Comparison of ENCODE assay signal across 20 cellular contexts in the genomic region with DNA sequence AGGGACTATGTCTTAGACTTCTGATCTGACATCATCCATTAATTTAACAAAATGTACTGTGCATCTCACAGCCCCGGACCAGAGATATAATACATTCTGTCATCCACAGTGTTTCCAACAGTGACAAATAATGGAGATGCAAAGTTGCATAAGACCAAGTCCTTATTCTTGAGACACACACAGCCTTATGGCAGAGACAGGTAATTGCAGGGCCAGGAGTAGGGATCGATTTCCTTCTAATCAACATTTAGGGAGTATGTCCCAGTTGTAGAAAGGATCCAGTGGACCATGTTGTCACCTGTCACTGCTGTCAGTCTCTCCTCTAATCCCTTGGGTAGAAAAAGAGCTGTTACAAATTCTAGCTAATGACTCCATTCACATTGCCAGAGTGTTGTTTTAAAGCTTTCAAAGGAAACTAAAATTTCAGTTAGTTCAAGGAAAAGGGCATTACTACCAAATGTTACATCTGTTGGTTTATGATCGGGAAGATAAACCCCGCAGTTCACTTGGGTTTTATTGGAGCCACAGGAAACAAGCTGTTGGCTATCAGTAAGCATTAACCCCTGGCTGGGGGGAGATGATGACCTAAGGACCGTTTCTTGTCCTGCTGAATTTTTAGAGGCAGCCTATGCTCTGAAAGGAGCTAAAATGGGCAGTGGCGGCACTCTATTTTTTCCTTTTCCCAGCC.
DNase-seq lines count a peak whose midpoint lies in the region; ATAC-seq, FAIRE-seq and TF ChIP-seq lines count a peak whose summit lies in the region.
"Had no signal": no experiment of that assay in that cellular context is flagged by ENCODE, and none has a peak within 500 bp of the region (broad histone marks: within the 10 kb centered on the region; RNA-seq: fewer than 3 reads in every experiment).

No MANE protein-coding gene starts in this region.

- H3K4me2 ChIP-seq in GM12878 (ENCODE audit: control insufficient read depth, insufficient read depth) (no peak overlapping the region), mesendoderm (ENCODE audit: low read length) (no peak overlapping the region)
- H3K4me2 ChIP-seq: KMS-11 had no signal

- intact Hi-C loops in GM12878 (cut with micrococcal nuclease; ENCODE audit: unreplicated experiment) = no loop called here

- no peak overlapping the region for H3K9ac ChIP-seq in GM12878 (ENCODE audit: control insufficient read depth, insufficient read depth, low read length)
- no peak overlapping the region for H3K9ac ChIP-seq in mesendoderm (ENCODE audit: low read length)
- H3K9ac ChIP-seq: KMS-11 had no signal

- no peaks in the 10 kb centered on the region for H4K20me1 ChIP-seq in GM12878 (ENCODE audit: control insufficient read depth, insufficient read depth)

- H3K79me2 ChIP-seq in GM12878 (ENCODE audit: control insufficient read depth, insufficient read depth, low read length) (no peaks in the 10 kb centered on the region), mesendoderm (ENCODE audit: control insufficient read depth, insufficient read depth, low read length) (no peaks in the 10 kb centered on the region)

- no peak for TF ChIP-seq POLR2A in GM12878 (IDR thresholded peaks at IDR 0.05; ENCODE audit: low read depth, low read length)

- 36% methylated on average over 6 of the region's 6 CpGs for whole genome bisulfite sequencing in GM12878 (ENCODE audit: insufficient coverage, insufficient replicate concordance, low lambda C conversion rate, missing lambda C conversion rate)
- WGBS in mesendoderm (ENCODE audit: extremely low coverage, insufficient coverage, low lambda C conversion rate) = no CpG with 5 or more reads among the region's 6 CpGs

- no peaks in the 10 kb centered on the region; a peak in 1 of 4 replicates for H3K27me3 ChIP-seq in GM12878 (replicated peaks in 1 of 2; ENCODE audit: control insufficient read depth in 2 of 2, insufficient read depth in 2 of 2, low read length in 1 of 2)
- H3K27me3 ChIP-seq in mesendoderm (ENCODE audit: insufficient read depth, low read length, poor library complexity) = no peaks in the 10 kb centered on the region
- H3K27me3 ChIP-seq: pancreas had no signal

- DNase-seq in DMS 273 (lab: John Stamatoyannopoulos, UW; ENCODE audit: unreplicated experiment) (peak; percentile 2), DMS 273 treated with DMSO at 0.1 percent for 48 hours (lab: John Stamatoyannopoulos, UW) (no peak), GM12878 (ENCODE audit: low read depth, low spot score) (no peak), mesendoderm (peak; percentile 46), COLO668 (lab: John Stamatoyannopoulos, UW; ENCODE audit: unreplicated experiment) (no peak), substantia nigra (lab: John Stamatoyannopoulos, UW) (no peak), NCI-H2081 treated with DMSO at 0.1 percent for 48 hours (lab: John Stamatoyannopoulos, UW) (no peak)
- DNase-seq: activated CD4-positive, alpha-beta T cell treated with anti-CD3 and anti-CD28 coated beads for 4 hours; activated naive CD4-positive, alpha-beta T cell treated with Interleukin-2 at 50 U/mL for 16 hours; DND-41; NCI-H187 treated with DMSO at 0.1 percent for 48 hours; NCI-H526 treated with DMSO at 0.1 percent for 48 hours; pancreas; stimulated activated CD4-positive, alpha-beta T cell treated with anti-CD3 and anti-CD28 coated beads, Interleukin-4, amount 100 ng/mL, for 4 hours had no signal

- in situ Hi-C loops in GM12878 (cut with MboI) = no loop called here

- no peak overlapping the region for H2AFZ ChIP-seq in GM12878 (ENCODE audit: control insufficient read depth, low read depth, low read length)

- H4K8ac ChIP-seq in mesendoderm (ENCODE audit: low read depth, low read length) = no peak overlapping the region

- SMC1A ChIA-PET in GM12878 (lab: Charles Lee; ENCODE audit: uncharacterized antibody, unreplicated experiment) = interaction anchor here (0.9 to 3.9 kb wide), 7 partner anchors 9 to 108 kb away, joined by 3 to 17 read pairs (median 4); no protein-coding TSS in a partner anchor

- RAD21 ChIA-PET in GM12878 (lab: Charles Lee; ENCODE audit: unreplicated experiment) = interaction anchor here (0.6 to 1.2 kb wide), 2 partner anchors 74 to 105 kb away, joined by 3 read pairs; no protein-coding TSS in a partner anchor

- no peaks in the 10 kb centered on the region for H3K79me1 ChIP-seq in mesendoderm (ENCODE audit: low read length)

- TF ChIP-seq CTCF in HEK293 (tag by site-specific recombination; IDR thresholded peaks at IDR 0.05) (no peak), GM12878 (IDR thresholded peaks at IDR 0.05 in 2 of 3, conservative IDR thresholded peaks at IDR 0.05 in 1 of 3; ENCODE audit: control insufficient read depth in 2 of 3, extremely low read depth in 1 of 3, insufficient read depth in 1 of 3, low read depth in 3 of 3, low read length in 3 of 3) (peak; percentile 28 to 34 (median 31); a peak in 2 of 6 replicates)

- H3K56ac ChIP-seq in mesendoderm (ENCODE audit: low read length) = no peak overlapping the region

- H4K5ac ChIP-seq in mesendoderm (ENCODE audit: low read length) = no peak overlapping the region

- H2BK120ac ChIP-seq in mesendoderm (ENCODE audit: low read depth, low read length) = no peak overlapping the region

- POLR2A ChIA-PET in HEK293 (lab: Yijun Ruan, JAX) (no interaction called here), GM12878 (lab: Charles Lee) (no interaction called here)

- no peak overlapping the region for H2BK5ac ChIP-seq in mesendoderm (ENCODE audit: low read length)

- no peak overlapping the region for H3K23ac ChIP-seq in mesendoderm (ENCODE audit: low read length)

- H2AK5ac ChIP-seq in mesendoderm (ENCODE audit: low read length) = no peak overlapping the region

- H3K4ac ChIP-seq in mesendoderm (ENCODE audit: low read depth, low read length) = no peak overlapping the region

- TF ChIP-seq RAD21 in GM12878 (IDR thresholded peaks at IDR 0.05; ENCODE audit: insufficient read depth, low read depth, low read length) = peak; percentile 50

- no peak for FAIRE-seq in GM12878 (lab: Jason Lieb, UNC)
- FAIRE-seq: pancreas had no signal

- no peaks in the 10 kb centered on the region for H3K9me3 ChIP-seq in HEK293 (ENCODE audit: control insufficient read depth, insufficient read depth, low read depth, low read length)
- no peaks in the 10 kb centered on the region for H3K9me3 ChIP-seq in GM12878 (replicated peaks; ENCODE audit: control insufficient read depth, insufficient read depth, low read length)
- H3K9me3 ChIP-seq: pancreas, thoracic aorta had no signal

- H3K18ac ChIP-seq in mesendoderm (ENCODE audit: low read length) = no peak overlapping the region

- H3K36me3 ChIP-seq in HEK293 (ENCODE audit: control insufficient read depth in 2 of 2, insufficient read depth in 1 of 2, low read length in 2 of 2) = no peaks in the 10 kb centered on the region
- no peaks in the 10 kb centered on the region for H3K36me3 ChIP-seq in GM12878 (ENCODE audit: control insufficient read depth in 2 of 2, insufficient read depth in 2 of 2, low read length in 1 of 2)
- H3K36me3 ChIP-seq in mesendoderm (ENCODE audit: control insufficient read depth, insufficient read depth, low read length) = no peaks in the 10 kb centered on the region
- H3K36me3 ChIP-seq: pancreas, thoracic aorta had no signal

- peaks cover 10% of the 10 kb centered on the region for H3K4me1 ChIP-seq in HEK293 (ENCODE audit: control insufficient read depth, insufficient read depth, low read length)
- no peaks in the 10 kb centered on the region for H3K4me1 ChIP-seq in GM12878 (ENCODE audit: control insufficient read depth, insufficient read depth, low read length)
- H3K4me1 ChIP-seq in mesendoderm (ENCODE audit: control insufficient read depth, low read depth, low read length) = peaks cover 2% of the 10 kb centered on the region
- H3K4me1 ChIP-seq: pancreas had no signal

- CTCF ChIA-PET in HEK293 (lab: Yijun Ruan, JAX) = interaction anchor here (0.7 to 2.0 kb wide), 9 partner anchors 8 to 110 kb away, joined by 3 to 8 read pairs (median 4); no protein-coding TSS in a partner anchor
- CTCF ChIA-PET in GM12878 (lab: Yijun Ruan, JAX) = interaction anchor here (2.6 kb wide), 1 partner anchor 109 kb away, joined by 11 read pairs; no protein-coding TSS in a partner anchor

- H3K4me3 ChIP-seq in HEK293 (ENCODE audit: low read depth, low read length) (no peak overlapping the region), GM12878 (no peak overlapping the region), mesendoderm (ENCODE audit: low read length) (no peak overlapping the region)
- H3K4me3 ChIP-seq: pancreas, thoracic aorta had no signal

- peak; percentile 40; the same call in 1 of the 3 replicates for ATAC-seq in GM12878
- ATAC-seq: left lobe of liver, pancreas had no signal

- peak overlapping the region; percentile 2 for H2BK15ac ChIP-seq in mesendoderm (replicated peaks; ENCODE audit: low read depth)

- no TSS peak for BruUV-seq in GM12878 (replicated peaks; lab: Mats Ljungman, UMichigan)

- no peak for TF ChIP-seq EP300 in GM12878 (IDR thresholded peaks at IDR 0.05; ENCODE audit: borderline replicate concordance in 1 of 2, control insufficient read depth in 1 of 2, low read depth in 2 of 2, low read length in 2 of 2)

- H3K27ac ChIP-seq in HEK293 (ENCODE audit: extremely low read depth, low read depth, low read length) (no peak overlapping the region), GM12878 (ENCODE audit: control insufficient read depth, insufficient read depth) (no peak overlapping the region), mesendoderm (ENCODE audit: low read depth, low read length) (no peak overlapping the region), substantia nigra (ENCODE audit: low read depth, low read length, poor library complexity, severe bottlenecking) (no peak overlapping the region)
- H3K27ac ChIP-seq: 22Rv1, HL-60, KMS-11, pancreas, thoracic aorta had no signal

TF ChIP-seq in HEK293, 187 proteins besides CTCF, POLR2A, EP300 and RAD21 (continues in another document):
- TF ChIP-seq ZNF654 (tag by site-specific recombination; IDR thresholded peaks at IDR 0.05; ENCODE audit: low read depth) = peak; percentile 25
- no peak for TF ChIP-seq ZFHX2 (tag by site-specific recombination; conservative IDR thresholded peaks at IDR 0.05)
- TF ChIP-seq ZBTB48 (tag by site-specific recombination; IDR thresholded peaks at IDR 0.05) = peak; percentile 72
- no peak for TF ChIP-seq GLI4 (tag by site-specific recombination; IDR thresholded peaks at IDR 0.05)
- peak; percentile 20; the same call in 1 of the 2 replicates for TF ChIP-seq MZF1 (tag by site-specific recombination; IDR thresholded peaks at IDR 0.05; ENCODE audit: borderline replicate concordance)
- peak; percentile 27; the same call in 1 of the 2 replicates for TF ChIP-seq ZIC2 (tag by site-specific recombination; IDR thresholded peaks at IDR 0.05)

TF ChIP-seq in GM12878, 131 proteins besides CTCF, POLR2A, EP300 and RAD21 (continues in another document):
- TF ChIP-seq PML (IDR thresholded peaks at IDR 0.05; ENCODE audit: low read length) (no peak), RB1 (IDR thresholded peaks at IDR 0.05; ENCODE audit: borderline replicate concordance) (no peak), MEF2B (IDR thresholded peaks at IDR 0.05; ENCODE audit: partially characterized antibody, poor library complexity, severe bottlenecking) (no peak), SIX5 (IDR thresholded peaks at IDR 0.05; ENCODE audit: low read depth, low read length, severe bottlenecking) (no peak), PAX8 (IDR thresholded peaks at IDR 0.05) (no peak)

Comparison
In these comparisons a context has a peak if more than half of its experiments do, and no peak if none do; other contexts are left out.
1. DNase-seq: peak in DMS 273 (single experiment) and mesendoderm (single experiment); none in DMS 273 treated with DMSO at 0.1 percent for 48 hours (single experiment), GM12878 (single experiment), COLO668 (single experiment), substantia nigra (0 of 49) and NCI-H2081 treated with DMSO at 0.1 percent for 48 hours (single experiment).